Comparison of ENCODE assay signal across 10 cellular contexts in genomic region chr2:238321467-238321866, GRCh38. TPM values are rescaled to one million over a fixed set of nuclear protein-coding genes. Genes with fewer than 3 reads are reported as not detected.
DNase-seq lines count a peak whose midpoint lies in the region; ATAC-seq, FAIRE-seq and TF ChIP-seq lines count a peak whose summit lies in the region.
"Had no signal": no experiment of that assay in that cellular context is flagged by ENCODE, and none has a peak within 500 bp of the region (broad histone marks: within the 10 kb centered on the region; RNA-seq: fewer than 3 reads in every experiment).

No MANE protein-coding gene starts in this region.

- no peaks in the 10 kb centered on the region for H3K36me3 Mint-ChIP-seq in Caco-2 (ENCODE audit: insufficient read depth, unreplicated experiment)

- CTCF ChIA-PET in Caco-2 (lab: Charles Lee) (no interaction called here), endothelial cell of umbilical vein (lab: Charles Lee) (no interaction called here)

- H3K4me3 ChIP-seq in Caco-2 (ENCODE audit: low read depth, low read length) (peak overlapping the region; percentile 45), OCI-LY1 (ENCODE audit: low read depth, low read length, poor library complexity, severe bottlenecking) (peak overlapping the region; percentile 69), endothelial cell of umbilical vein (replicated peaks in 1 of 3; ENCODE audit: insufficient read depth in 1 of 3, low read depth in 1 of 3, low read length in 3 of 3) (peak overlapping the region in 2 of 3 experiments; percentile 63 to 66), pancreas (peak overlapping the region; percentile 75 to 84 (median 76))

- intact Hi-C loops in Caco-2 (cut with micrococcal nuclease; ENCODE audit: unreplicated experiment) (no loop called here), endothelial cell of umbilical vein (cut with micrococcal nuclease) (loop anchor here (2.0 kb wide), 1 partner anchor 59 kb away; no protein-coding TSS in a partner anchor), pancreas (cut with DNase I) (loop anchor here in 1 of 3 donors (10.0 kb wide), 1 partner anchor 57 kb away; no protein-coding TSS in a partner anchor)

- H3K4me3 Mint-ChIP-seq in Caco-2 (ENCODE audit: unreplicated experiment), result peak overlapping the region; percentile 68

- FAIRE-seq in endothelial cell of umbilical vein (lab: Jason Lieb, UNC) (no peak), pancreas (lab: Jason Lieb, UNC) (no peak)
- FAIRE-seq: small intestine had no signal

- no TSS peak for BruUV-seq in Caco-2 (replicated peaks; lab: Mats Ljungman, UMichigan)
- BruUV-seq in endothelial cell of umbilical vein (replicated peaks; lab: Mats Ljungman, UMichigan), result no TSS peak

- no peaks in the 10 kb centered on the region for H3K9me2 ChIP-seq in OCI-LY1 (ENCODE audit: low read depth, low read length)

- no peak for DNase-seq in Caco-2
- no peak for DNase-seq in endothelial cell of umbilical vein (ENCODE audit: low read depth, low spot score)
- no peak for DNase-seq in pancreas
- no peak for DNase-seq in DMS79 (lab: John Stamatoyannopoulos, UW)
- no peak for DNase-seq in superior temporal gyrus (ENCODE audit: extremely low spot score)
- no peak for DNase-seq in activated naive CD4-positive, alpha-beta T cell treated with Interleukin-2 at 50 U/mL for 16 hours
- DNase-seq: NCI-H1436 treated with DMSO at 0.1 percent for 48 hours, small intestine had no signal

- H3K9ac ChIP-seq in OCI-LY1 (ENCODE audit: low read length) (peak overlapping the region; percentile 70; the same call in 1 of the 2 replicates), endothelial cell of umbilical vein (replicated peaks; ENCODE audit: extremely low read depth, insufficient read depth, low read length) (no peak overlapping the region)

- no peak for TF ChIP-seq POLR2A in endothelial cell of umbilical vein (IDR thresholded peaks at IDR 0.05; ENCODE audit: low read depth, low read length)

- no peaks in the 10 kb centered on the region for H3K27me3 ChIP-seq in Caco-2 (replicated peaks; ENCODE audit: control insufficient read depth, insufficient read depth, low read length)
- peaks cover 8% of the 10 kb centered on the region for H3K27me3 ChIP-seq in OCI-LY1 (ENCODE audit: insufficient read depth, low read length)
- H3K27me3 ChIP-seq in endothelial cell of umbilical vein (ENCODE audit: control insufficient read depth in 2 of 2, insufficient read depth in 2 of 2, low read length in 2 of 2), result peaks cover 0 to 3% of the 10 kb centered on the region in 2 experiments
- no peaks in the 10 kb centered on the region for H3K27me3 ChIP-seq in pancreas

- H3K9me3 Mint-ChIP-seq in Caco-2 (ENCODE audit: unreplicated experiment), result no peaks in the 10 kb centered on the region

- POLR2A ChIA-PET in Caco-2 (lab: Charles Lee), result interaction anchor here (0.5 kb wide), 1 partner anchor 22 kb away, joined by 4 read pairs; no protein-coding TSS in a partner anchor
- POLR2A ChIA-PET in endothelial cell of umbilical vein (lab: Charles Lee), result no interaction called here

- H2AFZ ChIP-seq in OCI-LY1 (ENCODE audit: low read length) (no peak overlapping the region), endothelial cell of umbilical vein (ENCODE audit: low read depth, low read length) (no peak overlapping the region)

- H4K20me1 ChIP-seq in OCI-LY1 (ENCODE audit: insufficient read depth, low read length) (no peaks in the 10 kb centered on the region), endothelial cell of umbilical vein (replicated peaks; ENCODE audit: control insufficient read depth, extremely low read depth, insufficient read depth, low read length) (no peaks in the 10 kb centered on the region)

- ATAC-seq in pancreas (no peak), GM19035 (IDR thresholded peaks at IDR 0.05; ENCODE audit: unreplicated experiment) (no peak)

- H3F3A ChIP-seq in OCI-LY1 (ENCODE audit: insufficient read depth, low read length), result no peaks in the 10 kb centered on the region

- H3K9me3 ChIP-seq in Caco-2 (no peaks in the 10 kb centered on the region), OCI-LY1 (ENCODE audit: low read length) (no peaks in the 10 kb centered on the region), endothelial cell of umbilical vein (replicated peaks; ENCODE audit: control insufficient read depth, insufficient read depth, low read length) (no peaks in the 10 kb centered on the region), pancreas (no peaks in the 10 kb centered on the region)

- WGBS in pancreas, 2 donors, result 42 to 53% methylated on average over 9 of the region's 9 CpGs

- no peaks in the 10 kb centered on the region for H3K27me3 Mint-ChIP-seq in Caco-2 (ENCODE audit: insufficient read depth, unreplicated experiment)

- H3K79me2 ChIP-seq in OCI-LY1 (ENCODE audit: insufficient read depth, low read length) (no peaks in the 10 kb centered on the region), endothelial cell of umbilical vein (ENCODE audit: control insufficient read depth, insufficient read depth, low read length) (peaks cover 2% of the 10 kb centered on the region)

- no peak for TF ChIP-seq CTCF in Caco-2 (IDR thresholded peaks at IDR 0.05; ENCODE audit: insufficient read depth in 1 of 2, low read depth in 1 of 2, low read length in 1 of 2, severe bottlenecking in 1 of 2, unreplicated experiment in 1 of 2)
- TF ChIP-seq CTCF in OCI-LY1 (IDR thresholded peaks at IDR 0.05; ENCODE audit: low read length), result no peak
- TF ChIP-seq CTCF in endothelial cell of umbilical vein (IDR thresholded peaks at IDR 0.05; ENCODE audit: extremely low read depth in 1 of 2, insufficient read depth in 1 of 2, low read depth in 1 of 2, low read length in 2 of 2), result no peak
- no peak for TF ChIP-seq CTCF in pancreas (IDR thresholded peaks at IDR 0.05)

- H3K36me3 ChIP-seq in Caco-2 (ENCODE audit: control insufficient read depth, insufficient read depth, low read length) (no peaks in the 10 kb centered on the region), OCI-LY1 (ENCODE audit: insufficient read depth, low read length) (no peaks in the 10 kb centered on the region), endothelial cell of umbilical vein (ENCODE audit: control insufficient read depth in 2 of 2, extremely low read depth in 1 of 2, insufficient read depth in 2 of 2, low read length in 2 of 2) (no peaks in the 10 kb centered on the region), pancreas (no peaks in the 10 kb centered on the region)

- no peaks in the 10 kb centered on the region for H3K4me1 Mint-ChIP-seq in Caco-2 (ENCODE audit: low read depth, unreplicated experiment)

- no peaks in the 10 kb centered on the region for H3K9me1 ChIP-seq in endothelial cell of umbilical vein (replicated peaks; ENCODE audit: control insufficient read depth, extremely low read depth, insufficient read depth, low read length)

- H3K27ac ChIP-seq in OCI-LY1 (ENCODE audit: low read depth, low read length, poor library complexity, severe bottlenecking) (no peak overlapping the region), endothelial cell of umbilical vein (ENCODE audit: insufficient read depth, low read depth, low read length) (no peak overlapping the region), pancreas (no peak overlapping the region)

- peak overlapping the region; percentile 92 for H3K4me2 ChIP-seq in OCI-LY1 (ENCODE audit: low read length)
- peak overlapping the region; percentile 47 for H3K4me2 ChIP-seq in endothelial cell of umbilical vein (ENCODE audit: insufficient read depth, low read length)

- dilution Hi-C loops in endothelial cell of umbilical vein (cut with MboI; ENCODE audit: extremely low pct_ligation_motif_present, low sequenced_read_pairs), result no loop called here

- no peak overlapping the region for H3K27ac Mint-ChIP-seq in Caco-2 (ENCODE audit: unreplicated experiment)

- H3K4me1 ChIP-seq in Caco-2, result no peaks in the 10 kb centered on the region
- H3K4me1 ChIP-seq in OCI-LY1 (ENCODE audit: insufficient read depth, low read length, severe bottlenecking), result peaks cover 15% of the 10 kb centered on the region
- peaks cover 8% of the 10 kb centered on the region for H3K4me1 ChIP-seq in endothelial cell of umbilical vein (ENCODE audit: control insufficient read depth, extremely low read depth, insufficient read depth, low read length)
- peaks cover 0 to 8% (median 7%) of the 10 kb centered on the region in 3 donors for H3K4me1 ChIP-seq in pancreas

TF ChIP-seq in endothelial cell of umbilical vein, 7 proteins besides CTCF, POLR2A, EP300 and RAD21 (continues in another document):
- no peak for TF ChIP-seq MYC (IDR thresholded peaks at IDR 0.05; ENCODE audit: low read depth, low read length)
- no peak for TF ChIP-seq FOS (IDR thresholded peaks at IDR 0.05; ENCODE audit: borderline replicate concordance, insufficient read depth, low read length)
- TF ChIP-seq POLR2AphosphoS5 (IDR thresholded peaks at IDR 0.05; ENCODE audit: insufficient read depth, low read depth, low read length), result no peak
- no peak for TF ChIP-seq GATA2 (IDR thresholded peaks at IDR 0.05; ENCODE audit: insufficient read depth, insufficient read length, low read depth, low read length)
- no peak for TF ChIP-seq EZH2 (IDR thresholded peaks at IDR 0.05; ENCODE audit: borderline replicate concordance, low read depth, low read length, severe bottlenecking)

RNA-seq across cellular contexts. Expression of gene TRAF3IP1, which starts 1.1 kb away (rescaled TPM):
- total RNA-seq in Caco-2 (2022) (7.1 and 7.4 TPM in 2 replicates), endothelial cell of umbilical vein (15.0 and 15.9 TPM in 2 replicates), pancreas (10 to 100 TPM in 1 of 6 donors, 1 to 10 TPM in 5; 4.9 to 10.3 (median 7.9) TPM)
- polyA plus RNA-seq in endothelial cell of umbilical vein (2.1 and 3.4 TPM in 2 replicates), pancreas (1 to 10 TPM; 4.7 to 7.0 TPM)
- 5.9 and 7.1 TPM in 2 replicates for polyA plus RNA-seq in endothelial cell of umbilical vein (2011; cell fraction: cytosol; rRNA removed)
- 7.8 and 9.8 TPM in 2 replicates for polyA plus RNA-seq in endothelial cell of umbilical vein (2011; cell fraction: nucleus; rRNA removed)
- polyA plus RNA-seq in endothelial cell of umbilical vein (2012), result 11.9 and 12.9 TPM in 2 replicates
- polyA minus RNA-seq in endothelial cell of umbilical vein, result 4.5 and 7.2 TPM in 2 replicates
- polyA minus RNA-seq in endothelial cell of umbilical vein (2011; cell fraction: cytosol; rRNA and poly(A)+ RNA removed), result 3.9 TPM
- polyA minus RNA-seq in endothelial cell of umbilical vein (2011; cell fraction: nucleus; rRNA and poly(A)+ RNA removed), result 4.9 and 5.8 TPM in 2 replicates

RNA-seq across cellular contexts. Expression of gene PER2, which starts 33.1 kb away (rescaled TPM):
- total RNA-seq in Caco-2 (2022) (12.2 and 12.5 TPM in 2 replicates), endothelial cell of umbilical vein (3.3 and 3.8 TPM in 2 replicates), pancreas (10 to 100 TPM in 2 of 6 donors, 1 to 10 TPM in 4; 7.8 to 11.7 (median 9.3) TPM)
- polyA plus RNA-seq in endothelial cell of umbilical vein (0.60 and 0.86 TPM in 2 replicates), pancreas (10 to 100 TPM in 1 of 2 donors, 1 to 10 TPM in 1; 6.9 to 12.2 TPM)
- polyA plus RNA-seq in endothelial cell of umbilical vein (2011; cell fraction: cytosol; rRNA removed), result 0.86 and 1.1 TPM in 2 replicates
- 3.4 and 4.6 TPM in 2 replicates for polyA plus RNA-seq in endothelial cell of umbilical vein (2011; cell fraction: nucleus; rRNA removed)
- polyA plus RNA-seq in endothelial cell of umbilical vein (2012), result 1.3 and 1.7 TPM in 2 replicates
- 3.9 and 5.3 TPM in 2 replicates for polyA minus RNA-seq in endothelial cell of umbilical vein
- 3.7 TPM for polyA minus RNA-seq in endothelial cell of umbilical vein (2011; cell fraction: cytosol; rRNA and poly(A)+ RNA removed)
- 5.0 and 5.8 TPM in 2 replicates for polyA minus RNA-seq in endothelial cell of umbilical vein (2011; cell fraction: nucleus; rRNA and poly(A)+ RNA removed)
